ENCODE assay signal across 10 cellular contexts in the genomic region with DNA sequence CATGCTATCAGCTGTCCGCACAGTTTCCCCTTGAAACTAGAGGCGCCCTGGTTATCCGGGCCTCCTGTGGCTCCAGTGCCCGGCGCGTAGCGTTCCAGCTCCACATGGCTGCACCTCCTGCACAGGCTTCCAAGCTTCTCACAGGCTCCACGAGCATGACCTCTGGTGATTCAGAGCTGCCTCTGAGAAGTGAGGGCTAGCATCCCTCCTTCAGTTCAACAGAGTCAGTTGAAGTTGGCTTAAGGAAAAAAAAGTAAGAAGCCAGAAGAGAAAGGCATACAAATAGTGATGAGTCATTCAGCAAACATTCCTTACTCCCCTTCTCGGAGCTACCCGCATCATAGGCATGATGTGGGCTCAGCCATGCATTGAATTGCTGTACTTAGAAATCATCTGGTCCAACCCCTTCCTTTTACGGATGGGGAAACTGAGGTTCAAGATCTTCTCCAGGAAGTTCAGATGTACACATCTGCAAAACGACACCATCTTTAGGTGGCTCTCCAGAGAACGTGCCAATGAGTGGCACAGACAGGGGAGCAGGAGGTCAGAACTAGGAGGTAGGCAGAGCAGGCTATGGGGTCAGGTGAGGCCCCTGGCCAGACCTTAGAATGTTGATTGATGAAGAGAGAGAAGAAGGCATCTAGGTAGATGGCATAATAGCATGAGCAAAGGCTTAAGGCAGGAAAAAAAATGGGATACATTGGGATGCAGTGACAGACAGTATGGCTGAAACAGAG.
DNase-seq lines count a peak whose midpoint lies in the region; ATAC-seq and TF ChIP-seq lines count a peak whose summit lies in the region.
"Had no signal": no experiment of that assay in that cellular context is flagged by ENCODE, and none has a peak within 500 bp of the region (broad histone marks: within the 10 kb centered on the region; RNA-seq: fewer than 3 reads in every experiment).

No MANE protein-coding gene starts in this region.

- peak; percentile 91 for DNase-seq in AG08395 (ENCODE audit: low spot score)
- peak; percentile 58 for DNase-seq in HS-5 (ENCODE audit: low read depth)
- DNase-seq in brain pericyte (ENCODE audit: low read depth, low spot score) = peak; percentile 85
- peak; percentile 99 for DNase-seq in kidney glomerular epithelial cell (lab: John Stamatoyannopoulos, UW)
- DNase-seq in activated CD4-positive, alpha-beta memory T cell treated with anti-CD3 and anti-CD28 coated beads, Interleukin-2, amount 10 ng/mL, durations not matched to agents 7 days and 5 days = no peak
- no peak for DNase-seq in NCI-H1930 (lab: John Stamatoyannopoulos, UW)
- no peak for DNase-seq in mesothelial cell of epicardium (ENCODE audit: low spot score in 2 of 2, unreplicated experiment in 2 of 2)
- DNase-seq: NCI-H1092; stimulated activated CD4-positive, alpha-beta T cell treated with anti-CD3 and anti-CD28 coated beads, Interleukin-1b, Interleukin-23, amount 100 ng/mL, for 48 hours had no signal

- no peak for ATAC-seq in HG02678 (IDR thresholded peaks at IDR 0.05; ENCODE audit: unreplicated experiment)

- CTCF ChIA-PET in activated CD4-positive, alpha-beta memory T cell treated with anti-CD3 and anti-CD28 coated beads, Interleukin-2, amount 10 ng/mL, durations not matched to agents 7 days and 5 days (lab: Charles Lee) = no interaction called here

- H3K27me3 Mint-ChIP-seq in activated CD4-positive, alpha-beta memory T cell treated with anti-CD3 and anti-CD28 coated beads, Interleukin-2, amount 10 ng/mL, durations not matched to agents 7 days and 5 days = peaks cover 3% of the 10 kb centered on the region
- H3K27me3 Mint-ChIP-seq in mesothelial cell of epicardium (ENCODE audit: low read depth) = peaks cover 17% of the 10 kb centered on the region

- no peak overlapping the region for H3K27ac Mint-ChIP-seq in activated CD4-positive, alpha-beta memory T cell treated with anti-CD3 and anti-CD28 coated beads, Interleukin-2, amount 10 ng/mL, durations not matched to agents 7 days and 5 days
- no peak overlapping the region for H3K27ac Mint-ChIP-seq in mesothelial cell of epicardium

- no peaks in the 10 kb centered on the region for H3K4me1 Mint-ChIP-seq in activated CD4-positive, alpha-beta memory T cell treated with anti-CD3 and anti-CD28 coated beads, Interleukin-2, amount 10 ng/mL, durations not matched to agents 7 days and 5 days
- H3K4me1 Mint-ChIP-seq in mesothelial cell of epicardium = no peaks in the 10 kb centered on the region

- no peak for TF ChIP-seq CTCF in mesothelial cell of epicardium (IDR thresholded peaks at IDR 0.05; ENCODE audit: unreplicated experiment)

- H3K36me3 Mint-ChIP-seq in activated CD4-positive, alpha-beta memory T cell treated with anti-CD3 and anti-CD28 coated beads, Interleukin-2, amount 10 ng/mL, durations not matched to agents 7 days and 5 days (ENCODE audit: low read depth) = no peaks in the 10 kb centered on the region
- no peaks in the 10 kb centered on the region for H3K36me3 Mint-ChIP-seq in mesothelial cell of epicardium

- POLR2A ChIA-PET in activated CD4-positive, alpha-beta memory T cell treated with anti-CD3 and anti-CD28 coated beads, Interleukin-2, amount 10 ng/mL, durations not matched to agents 7 days and 5 days (lab: Charles Lee) = no interaction called here

- H3K9me3 Mint-ChIP-seq in activated CD4-positive, alpha-beta memory T cell treated with anti-CD3 and anti-CD28 coated beads, Interleukin-2, amount 10 ng/mL, durations not matched to agents 7 days and 5 days = no peaks in the 10 kb centered on the region
- no peaks in the 10 kb centered on the region for H3K9me3 Mint-ChIP-seq in mesothelial cell of epicardium

- H3K4me3 Mint-ChIP-seq in activated CD4-positive, alpha-beta memory T cell treated with anti-CD3 and anti-CD28 coated beads, Interleukin-2, amount 10 ng/mL, durations not matched to agents 7 days and 5 days = no peak overlapping the region
- H3K4me3 Mint-ChIP-seq in mesothelial cell of epicardium = no peak overlapping the region

Comparison
In these comparisons a context has a peak if more than half of its experiments do, and no peak if none do; other contexts are left out.
1. DNase-seq: peak in AG08395 (single experiment), HS-5 (single experiment), brain pericyte (single experiment) and kidney glomerular epithelial cell (single experiment); none in activated CD4-positive, alpha-beta memory T cell treated with anti-CD3 and anti-CD28 coated beads, Interleukin-2, amount 10 ng/mL, durations not matched to agents 7 days and 5 days (single experiment), NCI-H1930 (0 of 2) and mesothelial cell of epicardium (0 of 2).